In the genomic region with DNA sequence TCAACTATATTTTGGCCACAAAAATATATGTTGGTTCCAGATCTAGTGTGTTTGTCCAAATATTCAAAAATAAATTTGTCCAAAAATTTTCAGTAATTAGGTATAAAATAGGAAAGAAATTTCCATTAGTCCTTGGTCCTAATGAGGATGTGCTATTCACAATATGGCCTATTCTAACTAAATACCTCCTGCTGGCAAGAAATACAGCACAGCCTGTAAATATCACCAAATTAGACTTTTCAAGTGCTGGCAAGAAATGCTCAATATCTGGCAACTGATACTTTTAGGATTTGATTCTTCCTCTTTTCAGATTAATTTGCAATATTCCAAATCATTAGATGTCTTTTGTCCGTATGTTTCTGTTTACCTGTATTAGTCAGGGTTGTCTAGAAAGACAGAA, we compare ENCODE assay signal across 27 cellular contexts.
"Had no signal": no experiment of that assay in that cellular context is flagged by ENCODE, and none has a peak within 500 bp of the region (broad histone marks: within the 10 kb centered on the region; RNA-seq: fewer than 3 reads in every experiment).

No MANE protein-coding gene starts in this region.

- H3K27ac ChIP-seq: colonic mucosa, coronary artery, dorsolateral prefrontal cortex, epithelial cell of prostate, esophagus muscularis mucosa, esophagus squamous epithelium, foreskin keratinocyte, gastrocnemius medialis, gastroesophageal sphincter, heart left ventricle, heart right ventricle had no signal

- H3K4me1 ChIP-seq: colonic mucosa, esophagus muscularis mucosa, esophagus squamous epithelium, foreskin keratinocyte, gastrocnemius medialis, gastroesophageal sphincter, heart left ventricle, heart right ventricle had no signal

- ATAC-seq: effector memory CD8-positive, alpha-beta T cell; esophagus mucosa; foreskin keratinocyte; gastrocnemius medialis; gastroesophageal sphincter; heart left ventricle; heart right ventricle had no signal

- H3K9me3 ChIP-seq: colonic mucosa, esophagus muscularis mucosa, esophagus squamous epithelium, gastrocnemius medialis, gastroesophageal sphincter had no signal

- H3K27me3 ChIP-seq: colonic mucosa, dorsolateral prefrontal cortex, esophagus muscularis mucosa, esophagus squamous epithelium, foreskin keratinocyte, gastrocnemius medialis, gastroesophageal sphincter, heart left ventricle, heart right ventricle had no signal

- H3K4me3 ChIP-seq: colonic mucosa, coronary artery, dorsolateral prefrontal cortex, esophagus muscularis mucosa, esophagus squamous epithelium, gastrocnemius medialis, gastroesophageal sphincter, heart left ventricle, heart right ventricle had no signal

- DNase-seq: colonic mucosa; cortex of kidney; dermis blood vessel endothelial cell; dorsolateral prefrontal cortex; effector CD4-positive, alpha-beta T cell; effector CD8-positive, alpha-beta T cell; effector memory CD4-positive, alpha-beta T cell; effector memory CD8-positive, alpha-beta T cell; endodermal cell; erythroblast; esophagus squamous epithelium; foreskin fibroblast; foreskin keratinocyte; foreskin melanocyte; gastrocnemius medialis; glutamatergic neuron; head of caudate nucleus; heart left ventricle; heart right ventricle had no signal

- H3K36me3 ChIP-seq: colonic mucosa, esophagus muscularis mucosa, esophagus squamous epithelium, gastrocnemius medialis, gastroesophageal sphincter, heart left ventricle, heart right ventricle had no signal

- FAIRE-seq: colon, endometrium, endothelial cell of umbilical vein had no signal
